8 cellular contexts compared by ENCODE assay signal in genomic region chr16:401468-402348, GRCh38. TPM values are rescaled to one million over a fixed set of nuclear protein-coding genes. Genes with fewer than 3 reads are reported as not detected.
DNase-seq lines count a peak whose midpoint lies in the region; TF ChIP-seq lines count a peak whose summit lies in the region.

TSS of gene DECR2 (plus strand) at chr16:401885. CDS start at chr16:401964, 79 bp downstream.

- peaks cover 0 to under 1% of the 10 kb centered on the region in 2 experiments; a peak in 2 of 5 replicates for H3K9me3 Mint-ChIP-seq in H9

- H3K23me2 ChIP-seq in H9 (ENCODE audit: insufficient read length, low read depth, low read length, poor library complexity, severe bottlenecking): no peaks in the 10 kb centered on the region

- no peak for TF ChIP-seq EP300 in transverse colon (IDR thresholded peaks at IDR 0.05; ENCODE audit: low read depth)

- no CpG with 5 or more reads among the region's 91 CpGs for WGBS in H9 (ENCODE audit: extremely low coverage, insufficient read length, low lambda C conversion rate)
- 0 to 2% methylated on average over 12 to 31 of the region's 91 CpGs for WGBS in transverse colon (ENCODE audit: low coverage in 1 of 2), 2 donors

- peak within 1 kb of the TSS; percentile 73 to 81 for H3K4me3 Mint-ChIP-seq in H9

- H4K91ac ChIP-seq in H9 (ENCODE audit: insufficient read length, low read depth, low read length): no peak within 1 kb of the TSS

- H3K4me3 ChIP-seq in adipocyte (ENCODE audit: low read length) (peak within 1 kb of the TSS; percentile 88), transverse colon (peak within 1 kb of the TSS; percentile 79 to 99 (median 89))

- peaks cover 15 to 23% (median 22%) of the 10 kb centered on the region in 3 experiments for H3K36me3 Mint-ChIP-seq in H9 (ENCODE audit: insufficient read depth in 1 of 3, low read depth in 3 of 3)

- H3K18ac ChIP-seq in H9 (ENCODE audit: insufficient read length, low read depth, low read length): peak within 1 kb of the TSS; percentile 93

- no peaks in the 10 kb centered on the region for H3K79me1 ChIP-seq in H9 (ENCODE audit: insufficient read depth, low read depth, low read length, poor library complexity, severe bottlenecking)

- no peak within 1 kb of the TSS for H2BK120ac ChIP-seq in H9 (ENCODE audit: low read depth, low read length, poor library complexity, severe bottlenecking)

- no peak within 1 kb of the TSS for H4K5ac ChIP-seq in H9 (ENCODE audit: insufficient read length, low read depth, low read length)

- no peaks in the 10 kb centered on the region for H3K27me3 ChIP-seq in H9 (ENCODE audit: insufficient read depth, low read length)
- no peaks in the 10 kb centered on the region for H3K27me3 ChIP-seq in adipocyte (replicated peaks; ENCODE audit: control insufficient read depth, insufficient read depth, low read length)
- H3K27me3 ChIP-seq in transverse colon: no peaks in the 10 kb centered on the region

- H2BK20ac ChIP-seq in H9 (ENCODE audit: low read depth, low read length, poor library complexity, severe bottlenecking): no peak within 1 kb of the TSS

- peaks cover 14 to 15% of the 10 kb centered on the region in 2 experiments for H3K4me1 Mint-ChIP-seq in H9

- no peaks in the 10 kb centered on the region for H3K9me3 ChIP-seq in H9 (ENCODE audit: control insufficient read depth, low read depth, low read length)
- no peaks in the 10 kb centered on the region for H3K9me3 ChIP-seq in adipocyte (ENCODE audit: control insufficient read depth, low read length)
- H3K9me3 ChIP-seq in transverse colon: no peaks in the 10 kb centered on the region

- in situ Hi-C loops in transverse colon (cut with MboI; ENCODE audit: low pct_ligation_motif_present in 1 of 4, low pct_unique_long_range_greater_than_20kb in 1 of 4, low sequenced_read_pairs in 3 of 4): no loop called here

- H3K4ac ChIP-seq in H9 (ENCODE audit: low read depth, low read length): no peak within 1 kb of the TSS; the same call in 1 of the 2 replicates

- no peak within 1 kb of the TSS for H3T11ph ChIP-seq in H9 (ENCODE audit: low read length)

- no peak within 1 kb of the TSS for H2BK15ac ChIP-seq in H9 (ENCODE audit: low read depth, low read length)

- no peak within 1 kb of the TSS for H2BK12ac ChIP-seq in H9 (ENCODE audit: insufficient read length, low read depth, low read length)

- TF ChIP-seq POLR2A in transverse colon (IDR thresholded peaks at IDR 0.05): peak; percentile 79

- peak within 1 kb of the TSS; percentile 95 for H3K14ac ChIP-seq in H9 (ENCODE audit: insufficient read depth, low read length)

- peak within 1 kb of the TSS; percentile 36 for H3K4me2 ChIP-seq in H9 (ENCODE audit: insufficient read depth, insufficient read length, low read length)

- DNase-seq in GF-D8 (lab: John Stamatoyannopoulos, UW) (peak; percentile 67), H9 (peak; percentile 93), MV-4-11 (lab: John Stamatoyannopoulos, UW) (peak; percentile 79), SW480 (ENCODE audit: low spot score) (peak; percentile 82), adipocyte (ENCODE audit: low read depth) (peak; percentile 98), cardiac septum (ENCODE audit: low spot score) (peak; percentile 99), posterior cingulate gyrus (peak; percentile 90 to 99 (median 95)), transverse colon (peak; percentile 98)

- H3K27me3 Mint-ChIP-seq in H9 (ENCODE audit: low read depth): no peaks in the 10 kb centered on the region

- peaks cover 2% of the 10 kb centered on the region; the same call in 1 of the 2 replicates for H3K4me1 ChIP-seq in H9 (ENCODE audit: insufficient read depth, low read length)
- H3K4me1 ChIP-seq in adipocyte (ENCODE audit: control insufficient read depth, insufficient read depth, low read length): peaks cover 19% of the 10 kb centered on the region
- peaks cover 6 to 34% (median 17%) of the 10 kb centered on the region in 4 donors for H3K4me1 ChIP-seq in transverse colon

- no peak within 1 kb of the TSS for H2AFZ ChIP-seq in H9 (ENCODE audit: low read length)

- H3K56ac ChIP-seq in H9 (ENCODE audit: insufficient read length, low read depth, low read length): no peak within 1 kb of the TSS

- H2AK5ac ChIP-seq in H9 (ENCODE audit: insufficient read length, low read length): no peak within 1 kb of the TSS

- no peaks in the 10 kb centered on the region for H3K79me2 ChIP-seq in H9 (ENCODE audit: insufficient read depth, low read length)

- TF ChIP-seq CTCF in H9 (conservative IDR thresholded peaks at IDR 0.05): peak; percentile 54
- peak; percentile 27 to 50 (median 47) for TF ChIP-seq CTCF in transverse colon (IDR thresholded peaks at IDR 0.05)

- H3K27ac ChIP-seq in H9 (ENCODE audit: insufficient read length, low read depth, low read length): no peak within 1 kb of the TSS
- peak within 1 kb of the TSS; percentile 91 to 99 (median 94) for H3K27ac ChIP-seq in transverse colon

- H3K9ac ChIP-seq in H9 (ENCODE audit: extremely low read depth, insufficient read length, low read length) (peak within 1 kb of the TSS; percentile 78), adipocyte (ENCODE audit: low read length) (peak within 1 kb of the TSS; percentile 95)

- peaks cover 15% of the 10 kb centered on the region for H3K36me3 ChIP-seq in adipocyte (ENCODE audit: control insufficient read depth, insufficient read depth, low read length, severe bottlenecking)
- H3K36me3 ChIP-seq in transverse colon: no peaks in the 10 kb centered on the region

- H4K20me1 ChIP-seq in H9 (ENCODE audit: control insufficient read depth, insufficient read depth, insufficient read length): peaks cover 2% of the 10 kb centered on the region

- no peak within 1 kb of the TSS for H4K8ac ChIP-seq in H9 (replicated peaks; ENCODE audit: insufficient read length, low read depth, low read length)

- no peak within 1 kb of the TSS for H3K23ac ChIP-seq in H9 (ENCODE audit: insufficient read length, low read depth, low read length)

- H3K27ac Mint-ChIP-seq in H9: peak within 1 kb of the TSS in 1 of 3 experiments; percentile 49; a peak in 4 of 7 replicates

- no peak within 1 kb of the TSS for H2BK5ac ChIP-seq in H9 (ENCODE audit: insufficient read length, low read length)

- intact Hi-C loops in cardiac septum (cut with DNase I) (loop anchor here (2.0 kb wide), 1 partner anchor 23 kb away; the partner anchor contains the start of gene RAB11FIP3), posterior cingulate gyrus (cut with DNase I) (no loop called here), transverse colon (cut with DNase I; ENCODE audit: low total_unique reads) (no loop called here)

RNA-seq across cellular contexts. Expression of gene DECR2, which starts in this region (rescaled TPM):
- total RNA-seq in H9 (2021) (38.8 and 39.3 TPM in 2 replicates), cardiac septum (11.6 TPM), transverse colon (100 to 1,000 TPM in 2 of 4 donors, 10 to 100 TPM in 2; 65.7 to 148 (median 108) TPM)
